Comparison of ENCODE assay signal across 13 cellular contexts in genomic region chr9:136946893-136947891, GRCh38. TPM values are rescaled to one million over a fixed set of nuclear protein-coding genes. Genes with fewer than 3 reads are reported as not detected.
DNase-seq lines count a peak whose midpoint lies in the region; ATAC-seq and TF ChIP-seq lines count a peak whose summit lies in the region.
"Had no signal": no experiment of that assay in that cellular context is flagged by ENCODE, and none has a peak within 500 bp of the region (broad histone marks: within the 10 kb centered on the region; RNA-seq: fewer than 3 reads in every experiment).

No MANE protein-coding gene starts in this region.

- ATAC-seq in IMR-90 (ENCODE audit: low read depth) (no peak), right lobe of liver (no peak), GM18511 (IDR thresholded peaks at IDR 0.05; ENCODE audit: unreplicated experiment) (no peak)
- ATAC-seq: gastroesophageal sphincter, pancreas had no signal

- H2BK5ac ChIP-seq in IMR-90 (ENCODE audit: low read depth, low read length, poor library complexity, severe bottlenecking): no peak overlapping the region

- H2AK9ac ChIP-seq in IMR-90 (replicated peaks; ENCODE audit: low read depth, low read length, poor library complexity): peak overlapping the region; percentile 42

- no TSS peak for BruUV-seq in IMR-90 (replicated peaks; lab: Mats Ljungman, UMichigan)

- H3K9ac ChIP-seq in IMR-90 (ENCODE audit: low read depth, low read length): no peak overlapping the region

- CTCF ChIA-PET in IMR-90 (lab: Yijun Ruan, JAX): interaction anchor here (0.6 to 2.0 kb wide), 8 partner anchors 9 to 88 kb away, joined by 3 to 27 read pairs (median 4); no protein-coding TSS in a partner anchor

- no peak overlapping the region for H2AK5ac ChIP-seq in IMR-90 (ENCODE audit: low read depth, low read length)

- H3K79me1 ChIP-seq in IMR-90 (ENCODE audit: low read depth in 1 of 2, low read length in 2 of 2): peaks cover 0 to 20% of the 10 kb centered on the region in 2 experiments; a peak in 3 of 4 replicates

- no peak overlapping the region for H4K8ac ChIP-seq in IMR-90 (ENCODE audit: low read depth in 2 of 2, low read length in 2 of 2)

- 56% methylated on average over 6 of the region's 29 CpGs; no CpG with 5 or more reads in 1 of the 2 experiments for WGBS in IMR-90 (ENCODE audit: extremely low coverage in 2 of 2, insufficient read length in 1 of 2), 2 experiments
- WGBS in right lobe of liver (ENCODE audit: insufficient coverage, low coverage, low lambda C conversion rate, missing lambda C conversion rate): 20% methylated on average over 6 of the region's 29 CpGs

- H4K20me1 ChIP-seq in IMR-90 (ENCODE audit: insufficient read depth, low read length): peaks cover 14% of the 10 kb centered on the region

- H3K14ac ChIP-seq in IMR-90 (replicated peaks; ENCODE audit: low read depth, low read length): no peak overlapping the region

- H4K91ac ChIP-seq in IMR-90 (ENCODE audit: insufficient read depth, low read depth, low read length): no peak overlapping the region

- POLR2A ChIA-PET in IMR-90 (lab: Charles Lee; ENCODE audit: unreplicated experiment): no interaction called here

- no peak overlapping the region for H3K4me3 ChIP-seq in IMR-90 (ENCODE audit: insufficient read depth, low read depth, low read length)
- peak overlapping the region; percentile 58 to 94 (median 75) for H3K4me3 ChIP-seq in right lobe of liver
- H3K4me3 ChIP-seq: gastroesophageal sphincter, pancreas had no signal

- H3K9me3 ChIP-seq in IMR-90 (ENCODE audit: control insufficient read depth, insufficient read depth, low read length) (no peaks in the 10 kb centered on the region), right lobe of liver (no peaks in the 10 kb centered on the region)
- H3K9me3 ChIP-seq: gastroesophageal sphincter, pancreas had no signal

- H4K5ac ChIP-seq in IMR-90 (ENCODE audit: low read depth, low read length): no peak overlapping the region

- no peak overlapping the region for H3K4ac ChIP-seq in IMR-90 (ENCODE audit: low read depth, low read length)

- peak overlapping the region; percentile 76 for H2AFZ ChIP-seq in IMR-90 (replicated peaks; ENCODE audit: low read length, poor library complexity)

- H3K27me3 ChIP-seq in IMR-90 (ENCODE audit: control insufficient read depth, insufficient read depth, low read length) (no peaks in the 10 kb centered on the region), right lobe of liver (no peaks in the 10 kb centered on the region)
- H3K27me3 ChIP-seq: gastroesophageal sphincter, pancreas had no signal

- H3K9me1 ChIP-seq in IMR-90 (ENCODE audit: insufficient read depth, low read length): peaks cover 4% of the 10 kb centered on the region

- no peak overlapping the region for H3K23ac ChIP-seq in IMR-90 (ENCODE audit: low read depth, low read length)

- H2BK15ac ChIP-seq in IMR-90 (ENCODE audit: low read depth, low read length): no peak overlapping the region

- TF ChIP-seq POLR2A in IMR-90 (IDR thresholded peaks at IDR 0.05; ENCODE audit: low read depth, low read length) (no peak), right lobe of liver (IDR thresholded peaks at IDR 0.05) (peak; percentile 20), erythroblast (IDR thresholded peaks at IDR 0.05; ENCODE audit: low read length) (no peak)

- no peak for DNase-seq in IMR-90
- peak; percentile 68 for DNase-seq in cerebellum (ENCODE audit: low spot score)
- DNase-seq in right lobe of liver: peak; percentile 49 to 79 (median 71)
- DNase-seq in erythroblast (lab: John Stamatoyannopoulos, UW): no peak
- no peak for DNase-seq in NCI-H1436 (lab: John Stamatoyannopoulos, UW)
- DNase-seq: NCI-H1092; stimulated activated naive CD4-positive, alpha-beta T cell treated with Interleukin-2 at 50 U/mL for 16 hours; T1000 had no signal

- TF ChIP-seq RAD21 in IMR-90 (IDR thresholded peaks at IDR 0.05; ENCODE audit: low read length): no peak

- no peak overlapping the region for H3K4me2 ChIP-seq in IMR-90 (ENCODE audit: low read depth, low read length)

- H3K36me3 ChIP-seq in IMR-90 (ENCODE audit: control insufficient read depth, insufficient read depth, low read length) (peaks cover 8% of the 10 kb centered on the region), right lobe of liver (peaks cover 3 to 5% (median 4%) of the 10 kb centered on the region in 4 donors)

- no peak overlapping the region for H2BK120ac ChIP-seq in IMR-90 (ENCODE audit: low read depth, low read length)

- H2BK20ac ChIP-seq in IMR-90 (ENCODE audit: low read depth, low read length): no peak overlapping the region

- dilution Hi-C loops in IMR-90 (cut with HindIII; ENCODE audit: low sequenced_read_pairs, unreplicated experiment): no loop called here

- in situ Hi-C loops in IMR-90 (cut with MboI; ENCODE audit: low sequenced_read_pairs): no loop called here

- peaks cover 4% of the 10 kb centered on the region for H3K4me1 ChIP-seq in IMR-90 (ENCODE audit: control insufficient read depth, insufficient read depth, low read length)
- peaks cover 0 to 32% (median 15%) of the 10 kb centered on the region in 4 donors for H3K4me1 ChIP-seq in right lobe of liver

- H3K18ac ChIP-seq in IMR-90 (ENCODE audit: low read depth, low read length): no peak overlapping the region

- intact Hi-C loops in IMR-90 (cut with micrococcal nuclease): no loop called here
- intact Hi-C loops in right lobe of liver (cut with DNase I): loop anchor here in 1 of 2 donors (10.0 kb wide), 2 partner anchors 62 to 88 kb away; partner anchors contain the start of genes FUT7 and TRAF2

- TF ChIP-seq CTCF in IMR-90 (conservative IDR thresholded peaks at IDR 0.05; ENCODE audit: low read depth, low read length): no peak
- TF ChIP-seq CTCF in right lobe of liver (IDR thresholded peaks at IDR 0.05): no peak

- H3K27ac ChIP-seq in IMR-90 (ENCODE audit: insufficient read depth, low read length): no peak overlapping the region
- peak overlapping the region; percentile 86 to 98 (median 89) for H3K27ac ChIP-seq in right lobe of liver
- H3K27ac ChIP-seq in temporal lobe (ENCODE audit: low read depth, low read length): peak overlapping the region; percentile 93

- no peak overlapping the region for H3K56ac ChIP-seq in IMR-90 (ENCODE audit: extremely low read depth, insufficient read depth, low read length)

TF ChIP-seq in IMR-90, 13 proteins besides CTCF, POLR2A, EP300 and RAD21 (continues in another document):
- TF ChIP-seq MAFK (IDR thresholded peaks at IDR 0.05; ENCODE audit: low read depth, low read length) (no peak), USF2 (IDR thresholded peaks at IDR 0.05; ENCODE audit: low read depth, low read length) (no peak), ELK1 (IDR thresholded peaks at IDR 0.05; ENCODE audit: borderline replicate concordance, low read depth, low read length) (no peak), BHLHE40 (IDR thresholded peaks at IDR 0.05; ENCODE audit: low read depth, low read length) (no peak), RCOR1 (IDR thresholded peaks at IDR 0.05; ENCODE audit: insufficient replicate concordance, low read length) (no peak)

RNA-seq across cellular contexts. Expression of gene C8G, which starts 2.1 kb away (rescaled TPM):
- total RNA-seq in IMR-90 (2012; rRNA removed): not detected in 2 replicates
- polyA plus RNA-seq in IMR-90 (2012; rRNA removed): 0.37 and 0.80 TPM in 2 replicates
- polyA plus RNA-seq in IMR-90 (2012; cell fraction: cytosol; rRNA removed): 0.35 TPM in 1 of 2 replicates, not detected in the other
- 3.0 and 9.7 TPM in 2 replicates for polyA plus RNA-seq in IMR-90 (2012; cell fraction: nucleus; rRNA removed; ENCODE audit: low replicate concordance)
- total RNA-seq in cerebellum: not detected
- 100 to 1,000 TPM; 248 to 755 (median 453) TPM for total RNA-seq in right lobe of liver
- not detected for total RNA-seq in temporal lobe
- total RNA-seq: gastroesophageal sphincter, lower leg skin had no signal

RNA-seq across cellular contexts. Expression of gene FBXW5, which starts 2.7 kb away (rescaled TPM):
- total RNA-seq in IMR-90 (2012; rRNA removed): 65.1 and 72.2 TPM in 2 replicates
- polyA plus RNA-seq in IMR-90 (2012; rRNA removed): 80.2 and 95.4 TPM in 2 replicates
- 49.2 and 116 TPM in 2 replicates for polyA plus RNA-seq in IMR-90 (2012; cell fraction: cytosol; rRNA removed)
- polyA plus RNA-seq in IMR-90 (2012; cell fraction: nucleus; rRNA removed; ENCODE audit: low replicate concordance): 316 and 1,080 TPM in 2 replicates
- total RNA-seq in cerebellum: 43.7 TPM
- total RNA-seq in right lobe of liver: 100 to 1,000 TPM in 3 of 6 experiments, 10 to 100 TPM in 3; 84.0 to 290 (median 97.4) TPM
- 41.8 TPM for total RNA-seq in temporal lobe

RNA-seq across cellular contexts. Expression of gene LCN12, which starts 4.9 kb away (rescaled TPM):
- total RNA-seq in IMR-90 (2012; rRNA removed) (not detected in 2 replicates), cerebellum (0.36 TPM), right lobe of liver (10 to 100 TPM in 5 of 6 experiments, 1 to 10 TPM in 1; 2.7 to 36.4 (median 20.3) TPM), temporal lobe (0.74 TPM)
- 0.12 TPM in 1 of 2 replicates, not detected in the other for polyA plus RNA-seq in IMR-90 (2012; rRNA removed)
- polyA plus RNA-seq in IMR-90 (2012; cell fraction: cytosol; rRNA removed): not detected in 2 replicates
- polyA plus RNA-seq in IMR-90 (2012; cell fraction: nucleus; rRNA removed; ENCODE audit: low replicate concordance): 1.7 and 4.3 TPM in 2 replicates
- total RNA-seq: gastroesophageal sphincter, lower leg skin had no signal

RNA-seq across cellular contexts. Expression of gene PTGDS, which starts 30.1 kb away (rescaled TPM):
- total RNA-seq in IMR-90 (2012; rRNA removed) (not detected in 2 replicates), cerebellum (67.5 TPM), right lobe of liver (10 to 100 TPM in 2 of 6 experiments, 1 to 10 TPM in 4; 4.3 to 21.9 (median 6.0) TPM), temporal lobe (103 TPM)
- polyA plus RNA-seq in IMR-90 (2012; rRNA removed): 0.87 and 1.2 TPM in 2 replicates
- 3.1 and 4.8 TPM in 2 replicates for polyA plus RNA-seq in IMR-90 (2012; cell fraction: cytosol; rRNA removed)
- polyA plus RNA-seq in IMR-90 (2012; cell fraction: nucleus; rRNA removed; ENCODE audit: low replicate concordance): 6.0 and 7.3 TPM in 2 replicates

RNA-seq across cellular contexts. Expression of gene LCNL1, which starts 35.6 kb away (rescaled TPM):
- total RNA-seq in IMR-90 (2012; rRNA removed): not detected in 2 replicates
- polyA plus RNA-seq in IMR-90 (2012; rRNA removed): 0.13 and 0.15 TPM in 2 replicates
- polyA plus RNA-seq in IMR-90 (2012; cell fraction: cytosol; rRNA removed): 0.04 TPM in 1 of 2 replicates, not detected in the other
- polyA plus RNA-seq in IMR-90 (2012; cell fraction: nucleus; rRNA removed; ENCODE audit: low replicate concordance): 2.4 and 4.0 TPM in 2 replicates
- total RNA-seq in cerebellum: 0.82 TPM
- total RNA-seq in right lobe of liver: not detected
- total RNA-seq in temporal lobe: 0.74 TPM

Comparison
In these comparisons a context has a peak if more than half of its experiments do, and no peak if none do; other contexts are left out.
1. DNase-seq: peak in cerebellum (single experiment) and right lobe of liver (3 of 3); none in IMR-90 (single experiment), erythroblast (0 of 2) and NCI-H1436 (single experiment).
2. RNA of gene C8G, which starts 2.1 kb away (total RNA-seq): 248 to 755 TPM in right lobe of liver; not detected in IMR-90, not detected in cerebellum (single experiment) and not detected in temporal lobe (single experiment); every median in the first group is over 100 times any median in the second.